8 cellular contexts compared by ENCODE assay signal in genomic region chr6:122399055-122399347, GRCh38. TPM values are rescaled to one million over a fixed set of nuclear protein-coding genes. Genes with fewer than 3 reads are reported as not detected.
A peak's percentile ranks its signal among the peaks of the same experiment; 100 is the strongest.
DNase-seq lines count a peak whose midpoint lies in the region; ATAC-seq and TF ChIP-seq lines count a peak whose summit lies in the region.

No MANE protein-coding gene starts in this region.

- no peak overlapping the region for H4K91ac ChIP-seq in H9 (ENCODE audit: insufficient read length, low read depth, low read length)

- H2BK20ac ChIP-seq in H9 (ENCODE audit: low read depth, low read length, poor library complexity, severe bottlenecking), result no peak overlapping the region

- ATAC-seq in HG03135 (IDR thresholded peaks at IDR 0.05; ENCODE audit: unreplicated experiment) (no peak), HG03196 (IDR thresholded peaks at IDR 0.05; ENCODE audit: unreplicated experiment) (no peak)

- H3K4me3 ChIP-seq in fibroblast of villous mesenchyme (ENCODE audit: low read depth, low read length) (peak overlapping the region; percentile 16), skin epidermis (peak overlapping the region in 4 of 7 experiments; percentile 89 to 100 (median 97))

- no peak for DNase-seq in H9
- DNase-seq in fibroblast of villous mesenchyme (ENCODE audit: low read depth), result no peak
- no peak for DNase-seq in NCI-H82 (lab: John Stamatoyannopoulos, UW)
- DNase-seq in hypothalamus (lab: John Stamatoyannopoulos, UW), result no peak

- H2BK15ac ChIP-seq in H9 (ENCODE audit: low read depth, low read length), result no peak overlapping the region

- H2BK12ac ChIP-seq in H9 (ENCODE audit: insufficient read length, low read depth, low read length), result no peak overlapping the region

- no CpG with 5 or more reads among the region's 2 CpGs for WGBS in H9 (ENCODE audit: extremely low coverage, insufficient read length, low lambda C conversion rate)

- no peaks in the 10 kb centered on the region; a peak in 1 of 7 replicates for H3K36me3 Mint-ChIP-seq in H9 (ENCODE audit: insufficient read depth in 1 of 3, low read depth in 3 of 3)

- H3K27me3 Mint-ChIP-seq in H9 (ENCODE audit: low read depth), result peaks cover 44% of the 10 kb centered on the region

- no peak overlapping the region for H2AK5ac ChIP-seq in H9 (ENCODE audit: insufficient read length, low read length)

- no peaks in the 10 kb centered on the region for H4K20me1 ChIP-seq in H9 (ENCODE audit: control insufficient read depth, insufficient read depth, insufficient read length)

- no peak overlapping the region for H3K56ac ChIP-seq in H9 (ENCODE audit: insufficient read length, low read depth, low read length)

- H3K4ac ChIP-seq in H9 (ENCODE audit: low read depth, low read length), result no peak overlapping the region

- no peak overlapping the region for H3K27ac ChIP-seq in H9 (ENCODE audit: insufficient read length, low read depth, low read length)
- H3K27ac ChIP-seq in VCaP, result peak overlapping the region; percentile 83
- peak overlapping the region in 11 of 21 experiments; percentile 12 to 93 (median 85) for H3K27ac ChIP-seq in skin epidermis

- H3K9ac ChIP-seq in H9 (ENCODE audit: extremely low read depth, insufficient read length, low read length), result no peak overlapping the region

- peaks cover 26% of the 10 kb centered on the region for H3K27me3 ChIP-seq in H9 (ENCODE audit: insufficient read depth, low read length)

- peak overlapping the region; percentile 44 for H3K4me2 ChIP-seq in H9 (ENCODE audit: insufficient read depth, insufficient read length, low read length)

- no peak overlapping the region for H3K23ac ChIP-seq in H9 (ENCODE audit: insufficient read length, low read depth, low read length)

- H3K79me2 ChIP-seq in H9 (ENCODE audit: insufficient read depth, low read length), result peaks cover 4% of the 10 kb centered on the region; the same call in 1 of the 2 replicates

- peaks cover 13% of the 10 kb centered on the region in 2 experiments for H3K4me1 Mint-ChIP-seq in H9

- no peaks in the 10 kb centered on the region for H3K9me3 ChIP-seq in H9 (ENCODE audit: control insufficient read depth, low read depth, low read length)

- peaks cover 5% of the 10 kb centered on the region for H3K79me1 ChIP-seq in H9 (ENCODE audit: insufficient read depth, low read depth, low read length, poor library complexity, severe bottlenecking)

- H3K14ac ChIP-seq in H9 (ENCODE audit: insufficient read depth, low read length), result no peak overlapping the region

- H2BK120ac ChIP-seq in H9 (ENCODE audit: low read depth, low read length, poor library complexity, severe bottlenecking), result no peak overlapping the region

- no peak overlapping the region for H3K27ac Mint-ChIP-seq in H9

- TF ChIP-seq CTCF in H9 (conservative IDR thresholded peaks at IDR 0.05), result no peak
- TF ChIP-seq CTCF in VCaP (conservative IDR thresholded peaks at IDR 0.05), result no peak
- no peak for TF ChIP-seq CTCF in fibroblast of villous mesenchyme (IDR thresholded peaks at IDR 0.05; ENCODE audit: insufficient read depth, low read depth, low read length)

- no peak overlapping the region for H4K5ac ChIP-seq in H9 (ENCODE audit: insufficient read length, low read depth, low read length)

- H3K9me3 Mint-ChIP-seq in H9, result no peaks in the 10 kb centered on the region; a peak in 2 of 5 replicates

- no peak overlapping the region for H2BK5ac ChIP-seq in H9 (ENCODE audit: insufficient read length, low read length)

- peak overlapping the region; percentile 69 to 91 for H3K4me3 Mint-ChIP-seq in H9

- no peak overlapping the region for H4K8ac ChIP-seq in H9 (replicated peaks; ENCODE audit: insufficient read length, low read depth, low read length)

- H3K18ac ChIP-seq in H9 (ENCODE audit: insufficient read length, low read depth, low read length), result no peak overlapping the region

- peak overlapping the region; percentile 99 for H2AFZ ChIP-seq in H9 (ENCODE audit: low read length)

- H3K4me1 ChIP-seq in H9 (ENCODE audit: insufficient read depth, low read length), result peaks cover 2% of the 10 kb centered on the region; the same call in 1 of the 2 replicates

- no peak overlapping the region for H3T11ph ChIP-seq in H9 (ENCODE audit: low read length)

- H3K23me2 ChIP-seq in H9 (ENCODE audit: insufficient read length, low read depth, low read length, poor library complexity, severe bottlenecking), result no peaks in the 10 kb centered on the region

RNA-seq across cellular contexts. Expression of gene HSF2, which starts 0.5 kb away (rescaled TPM):
- 12.0 and 14.6 TPM in 2 replicates for total RNA-seq in H9 (2021)
- 21.3 and 36.7 TPM in 2 replicates for total RNA-seq in fibroblast of villous mesenchyme
